ENCODE assay signal across 8 cellular contexts in genomic region chr20:3777381-3777725, GRCh38. TPM values are rescaled to one million over a fixed set of nuclear protein-coding genes. Genes with fewer than 3 reads are reported as not detected.
A peak's percentile ranks its signal among the peaks of the same experiment; 100 is the strongest.
DNase-seq lines count a peak whose midpoint lies in the region; ATAC-seq lines count a peak whose summit lies in the region.

No MANE protein-coding gene starts in this region.

- peak overlapping the region; percentile 57 for H3K4me3 ChIP-seq in H7 (ENCODE audit: insufficient read depth, low read depth, low read length)

- no peaks in the 10 kb centered on the region for H3K9me3 Mint-ChIP-seq in activated naive CD4-positive, alpha-beta T cell treated with anti-CD3 and anti-CD28 coated beads, Interleukin-2, amount 50 U/mL, for 72 hours
- no peaks in the 10 kb centered on the region for H3K9me3 Mint-ChIP-seq in immature natural killer cell
- H3K9me3 Mint-ChIP-seq in stimulated activated effector memory CD8-positive, alpha-beta T cell treated with anti-CD3 and anti-CD28 coated beads, Interleukin-12 subunit alpha, Interleukin-12 subunit beta, amount 100 ng/mL, for 72 hours: no peaks in the 10 kb centered on the region

- H3K27ac Mint-ChIP-seq in activated naive CD4-positive, alpha-beta T cell treated with anti-CD3 and anti-CD28 coated beads, Interleukin-2, amount 50 U/mL, for 72 hours: peak overlapping the region in 1 of 2 donors; percentile 51
- H3K27ac Mint-ChIP-seq in immature natural killer cell: no peak overlapping the region
- H3K27ac Mint-ChIP-seq in stimulated activated effector memory CD8-positive, alpha-beta T cell treated with anti-CD3 and anti-CD28 coated beads, Interleukin-12 subunit alpha, Interleukin-12 subunit beta, amount 100 ng/mL, for 72 hours: peak overlapping the region; percentile 43

- peak overlapping the region; percentile 53 to 84 (median 79) for H3K4me3 Mint-ChIP-seq in immature natural killer cell
- H3K4me3 Mint-ChIP-seq in stimulated activated effector memory CD8-positive, alpha-beta T cell treated with anti-CD3 and anti-CD28 coated beads, Interleukin-12 subunit alpha, Interleukin-12 subunit beta, amount 100 ng/mL, for 72 hours: peak overlapping the region; percentile 80

- H3K27me3 ChIP-seq in H7 (ENCODE audit: control insufficient read depth, insufficient read depth, low read length): peaks cover 45% of the 10 kb centered on the region

- no peaks in the 10 kb centered on the region for H3K36me3 ChIP-seq in H7 (replicated peaks; ENCODE audit: control insufficient read depth, insufficient read depth, low read length)

- peak; percentile 40 to 63 for ATAC-seq in activated naive CD4-positive, alpha-beta T cell treated with anti-CD3 and anti-CD28 coated beads, Interleukin-2, amount 50 U/mL, for 72 hours
- ATAC-seq in stimulated activated effector memory CD8-positive, alpha-beta T cell treated with anti-CD3 and anti-CD28 coated beads, Interleukin-12 subunit alpha, Interleukin-12 subunit beta, amount 100 ng/mL, for 72 hours: peak; percentile 62
- ATAC-seq in GM19467 (IDR thresholded peaks at IDR 0.05; ENCODE audit: unreplicated experiment): no peak

- no peak for DNase-seq in H7
- no peak for DNase-seq in activated naive CD4-positive, alpha-beta T cell treated with anti-CD3 and anti-CD28 coated beads, Interleukin-2, amount 50 U/mL, for 72 hours (ENCODE audit: low spot score in 2 of 2)
- DNase-seq in immature natural killer cell: no peak
- no peak for DNase-seq in stimulated activated effector memory CD8-positive, alpha-beta T cell treated with anti-CD3 and anti-CD28 coated beads, Interleukin-12 subunit alpha, Interleukin-12 subunit beta, amount 100 ng/mL, for 72 hours (ENCODE audit: low spot score in 2 of 2)
- no peak for DNase-seq in medulla oblongata (ENCODE audit: extremely low spot score)
- no peak for DNase-seq in NCI-H2171 (lab: John Stamatoyannopoulos, UW)
- DNase-seq in NCI-H1417 (lab: John Stamatoyannopoulos, UW): no peak

- H3K36me3 Mint-ChIP-seq in activated naive CD4-positive, alpha-beta T cell treated with anti-CD3 and anti-CD28 coated beads, Interleukin-2, amount 50 U/mL, for 72 hours: no peaks in the 10 kb centered on the region
- H3K36me3 Mint-ChIP-seq in immature natural killer cell: no peaks in the 10 kb centered on the region
- no peaks in the 10 kb centered on the region for H3K36me3 Mint-ChIP-seq in stimulated activated effector memory CD8-positive, alpha-beta T cell treated with anti-CD3 and anti-CD28 coated beads, Interleukin-12 subunit alpha, Interleukin-12 subunit beta, amount 100 ng/mL, for 72 hours

- H3K4me1 Mint-ChIP-seq in immature natural killer cell: peaks cover 28 to 37% of the 10 kb centered on the region in 2 donors
- H3K4me1 Mint-ChIP-seq in stimulated activated effector memory CD8-positive, alpha-beta T cell treated with anti-CD3 and anti-CD28 coated beads, Interleukin-12 subunit alpha, Interleukin-12 subunit beta, amount 100 ng/mL, for 72 hours: peaks cover 48% of the 10 kb centered on the region

- peaks cover 0 to 6% (median 2%) of the 10 kb centered on the region in 3 donors for H3K27me3 Mint-ChIP-seq in immature natural killer cell (ENCODE audit: low read depth in 3 of 3)

RNA-seq across cellular contexts. Expression of gene SPEF1, which starts 3.9 kb away (rescaled TPM):
- total RNA-seq in H7 (2014; rRNA removed; shearing (Covaris generic)): 0.11 and 0.94 TPM in 2 replicates
- total RNA-seq in activated naive CD4-positive, alpha-beta T cell treated with anti-CD3 and anti-CD28 coated beads, Interleukin-2, amount 50 U/mL, for 72 hours: under 1 TPM in 1 of 2 donors, not detected in 1; 0.14 TPM
- not detected for polyA plus RNA-seq in immature natural killer cell

RNA-seq across cellular contexts. Expression of gene CENPB, which starts 9.2 kb away (rescaled TPM):
- 57.7 and 74.5 TPM in 2 replicates for total RNA-seq in H7 (2014; rRNA removed; shearing (Covaris generic))
- 10 to 100 TPM; 34.4 to 48.1 TPM for total RNA-seq in activated naive CD4-positive, alpha-beta T cell treated with anti-CD3 and anti-CD28 coated beads, Interleukin-2, amount 50 U/mL, for 72 hours
- 1 to 10 TPM; 1.0 to 1.7 (median 1.1) TPM for polyA plus RNA-seq in immature natural killer cell

RNA-seq across cellular contexts. Expression of gene ADISSP, which starts 9.8 kb away (rescaled TPM):
- total RNA-seq in H7 (2014; rRNA removed; shearing (Covaris generic)): 90.8 and 107 TPM in 2 replicates
- 10 to 100 TPM; 44.7 to 45.0 TPM for total RNA-seq in activated naive CD4-positive, alpha-beta T cell treated with anti-CD3 and anti-CD28 coated beads, Interleukin-2, amount 50 U/mL, for 72 hours
- 10 to 100 TPM; 16.4 to 27.5 (median 16.6) TPM for polyA plus RNA-seq in immature natural killer cell

RNA-seq across cellular contexts. Expression of gene CDC25B, which starts 18.8 kb away (rescaled TPM):
- total RNA-seq in H7 (2014; rRNA removed; shearing (Covaris generic)): 30.7 and 32.6 TPM in 2 replicates
- 100 to 1,000 TPM in 1 of 2 donors, 10 to 100 TPM in 1; 72.9 to 168 TPM for total RNA-seq in activated naive CD4-positive, alpha-beta T cell treated with anti-CD3 and anti-CD28 coated beads, Interleukin-2, amount 50 U/mL, for 72 hours
- polyA plus RNA-seq in immature natural killer cell: 10 to 100 TPM; 25.3 to 42.0 (median 29.0) TPM

RNA-seq across cellular contexts. Expression of gene AP5S1, which starts 43.0 kb away (rescaled TPM):
- 3.1 and 4.4 TPM in 2 replicates for total RNA-seq in H7 (2014; rRNA removed; shearing (Covaris generic))
- total RNA-seq in activated naive CD4-positive, alpha-beta T cell treated with anti-CD3 and anti-CD28 coated beads, Interleukin-2, amount 50 U/mL, for 72 hours: 10 to 100 TPM; 10.6 to 17.8 TPM
- 10 to 100 TPM; 16.3 to 23.1 (median 17.4) TPM for polyA plus RNA-seq in immature natural killer cell
